Comparison of ENCODE assay signal across 8 cellular contexts in genomic region chr1:87330954-87331318, GRCh38. TPM values are rescaled to one million over a fixed set of nuclear protein-coding genes. Genes with fewer than 3 reads are reported as not detected.
A peak's percentile ranks its signal among the peaks of the same experiment; 100 is the strongest.
DNase-seq lines count a peak whose midpoint lies in the region; ATAC-seq and TF ChIP-seq lines count a peak whose summit lies in the region.

No MANE protein-coding gene starts in this region.

- H3K4me3 ChIP-seq in BE2C (ENCODE audit: low read depth, low read length) (peak overlapping the region; percentile 77), Karpas-422 (ENCODE audit: low read length) (peak overlapping the region; percentile 83), colonic mucosa (peak overlapping the region; percentile 61)
- H3K4me3 ChIP-seq in naive thymus-derived CD4-positive, alpha-beta T cell (ENCODE audit: low read length) = peak overlapping the region; percentile 58

- H2AFZ ChIP-seq in Karpas-422 (ENCODE audit: low read length) = no peak overlapping the region

- peaks cover 11 to 44% (median 24%) of the 10 kb centered on the region in 5 donors for H3K27me3 Mint-ChIP-seq in naive thymus-derived CD4-positive, alpha-beta T cell

- ATAC-seq in naive thymus-derived CD4-positive, alpha-beta T cell = no peak
- no peak for ATAC-seq in HG02798 (IDR thresholded peaks at IDR 0.05; ENCODE audit: poor library complexity, unreplicated experiment)
- no peak for ATAC-seq in GM21381 (IDR thresholded peaks at IDR 0.05; ENCODE audit: unreplicated experiment)

- no peak overlapping the region for H3K27ac ChIP-seq in Karpas-422 (ENCODE audit: low read length)
- H3K27ac ChIP-seq in colonic mucosa = peak overlapping the region; percentile 93
- H3K27ac ChIP-seq in naive thymus-derived CD4-positive, alpha-beta T cell (ENCODE audit: low read depth, low read length) = peak overlapping the region; percentile 25

- CTCF ChIA-PET in naive thymus-derived CD4-positive, alpha-beta T cell (lab: Charles Lee) = interaction anchor here (0.6 to 1.1 kb wide), 2 partner anchors 14 to 1336 kb away, joined by 3 read pairs; no protein-coding TSS in a partner anchor

- H3K36me3 ChIP-seq in BE2C (no peaks in the 10 kb centered on the region), Karpas-422 (ENCODE audit: insufficient read depth, low read length) (no peaks in the 10 kb centered on the region), colonic mucosa (no peaks in the 10 kb centered on the region)
- no peaks in the 10 kb centered on the region for H3K36me3 ChIP-seq in naive thymus-derived CD4-positive, alpha-beta T cell (ENCODE audit: control insufficient read depth in 2 of 3, insufficient read depth in 3 of 3, low read length in 3 of 3)

- intact Hi-C loops in colonic mucosa (cut with DNase I) = loop anchor here (10.0 kb wide), 2 partner anchors 264 to 354 kb away; no protein-coding TSS in a partner anchor
- intact Hi-C loops in naive thymus-derived CD4-positive, alpha-beta T cell (cut with micrococcal nuclease) = loop anchor here (1.0 to 10.0 kb wide), 7 partner anchors 199 to 1622 kb away; partner anchors contain the start of genes GTF2B (in 1 of the 2), PKN2 (in 1 of the 2), SH3GLB1 (in 1 of the 2) and ZNHIT6 (in 1 of the 2)

- H3K9ac ChIP-seq in Karpas-422 (ENCODE audit: low read length) = peak overlapping the region; percentile 84
- H3K9ac ChIP-seq in colonic mucosa (ENCODE audit: low read depth in 2 of 2, low read length in 2 of 2) = peak overlapping the region; percentile 61 to 86

- H3K27me3 ChIP-seq in BE2C (no peaks in the 10 kb centered on the region), Karpas-422 (ENCODE audit: low read length) (no peaks in the 10 kb centered on the region), colonic mucosa (no peaks in the 10 kb centered on the region)
- peaks cover 0 to 10% of the 10 kb centered on the region in 2 donors for H3K27me3 ChIP-seq in naive thymus-derived CD4-positive, alpha-beta T cell (ENCODE audit: control insufficient read depth in 2 of 2, insufficient read depth in 2 of 2, low read length in 2 of 2)

- H3K4me3 Mint-ChIP-seq in naive thymus-derived CD4-positive, alpha-beta T cell = peak overlapping the region; percentile 81 to 97 (median 94)

- H4K20me1 ChIP-seq in Karpas-422 (ENCODE audit: insufficient read depth, low read depth, low read length) = peaks cover 11% of the 10 kb centered on the region; the same call in 1 of the 2 replicates

- peaks cover 0 to 20% (median 0%) of the 10 kb centered on the region in 5 donors for H3K36me3 Mint-ChIP-seq in naive thymus-derived CD4-positive, alpha-beta T cell

- peak overlapping the region; percentile 46 to 96 (median 85) for H3K27ac Mint-ChIP-seq in naive thymus-derived CD4-positive, alpha-beta T cell

- H3K9me3 Mint-ChIP-seq in naive thymus-derived CD4-positive, alpha-beta T cell = no peaks in the 10 kb centered on the region

- H3K79me2 ChIP-seq in Karpas-422 (ENCODE audit: low read length) = no peaks in the 10 kb centered on the region

- no peak for TF ChIP-seq CTCF in BE2C (IDR thresholded peaks at IDR 0.05; ENCODE audit: low read depth, low read length)
- no peak for TF ChIP-seq CTCF in colonic mucosa (IDR thresholded peaks at IDR 0.05)

- no peaks in the 10 kb centered on the region for H3K9me2 ChIP-seq in Karpas-422 (replicated peaks; ENCODE audit: insufficient read depth, low read length)

- H3K4me2 ChIP-seq in Karpas-422 (ENCODE audit: low read depth, low read length, poor library complexity, severe bottlenecking) = peak overlapping the region; percentile 93

- H3K9me3 ChIP-seq in BE2C (no peaks in the 10 kb centered on the region), Karpas-422 (ENCODE audit: low read length) (no peaks in the 10 kb centered on the region), colonic mucosa (no peaks in the 10 kb centered on the region)
- H3K9me3 ChIP-seq in naive thymus-derived CD4-positive, alpha-beta T cell (ENCODE audit: control insufficient read depth in 2 of 3, low read length in 3 of 3) = no peaks in the 10 kb centered on the region

- DNase-seq in BE2C (no peak), Karpas-422 (no peak), colonic mucosa (no peak), ureter (ENCODE audit: low spot score) (no peak)
- DNase-seq in naive thymus-derived CD4-positive, alpha-beta T cell = peak in 1 of 9 donors; percentile 7
- no peak for DNase-seq in NK-92 treated with Interleukin-12 subunit alpha and Interleukin-12 subunit beta, amount 100 ng/mL, for 24 hours (lab: John Stamatoyannopoulos, UW)

- H3K4me1 Mint-ChIP-seq in naive thymus-derived CD4-positive, alpha-beta T cell = peaks cover 23 to 79% (median 62%) of the 10 kb centered on the region in 7 donors

- POLR2A ChIA-PET in naive thymus-derived CD4-positive, alpha-beta T cell (lab: Charles Lee) = interaction anchor here (1.0 kb wide), 2 partner anchors 19 to 935 kb away, joined by 4 read pairs; partner anchors contain the start of gene ODF2L

- peaks cover 4% of the 10 kb centered on the region; the same call in 1 of the 2 replicates for H3K4me1 ChIP-seq in BE2C
- H3K4me1 ChIP-seq in Karpas-422 (ENCODE audit: low read length) = peaks cover 69% of the 10 kb centered on the region
- H3K4me1 ChIP-seq in colonic mucosa = peaks cover 15% of the 10 kb centered on the region
- H3K4me1 ChIP-seq in naive thymus-derived CD4-positive, alpha-beta T cell (ENCODE audit: control insufficient read depth in 2 of 2, insufficient read depth in 2 of 2, low read length in 2 of 2) = peaks cover 35 to 36% of the 10 kb centered on the region in 2 donors

RNA-seq across cellular contexts. Expression of gene LMO4, which starts 2.3 kb away (rescaled TPM):
- polyA plus RNA-seq in BE2C (2012; ENCODE audit: insufficient read depth, insufficient read length, low read depth) = 42.9 TPM
- total RNA-seq in Karpas-422 (2014; rRNA removed; shearing (Covaris generic); ENCODE audit: low replicate concordance) = 26.4 and 45.8 TPM in 2 replicates
- total RNA-seq in colonic mucosa (10 to 100 TPM; 23.6 to 24.1 TPM), ureter (51.4 TPM)
- total RNA-seq in naive thymus-derived CD4-positive, alpha-beta T cell = 10 to 100 TPM in 2 of 5 experiments, 1 to 10 TPM in 3; 6.4 to 30.6 (median 9.4) TPM
- polyA plus RNA-seq in naive thymus-derived CD4-positive, alpha-beta T cell = 1 to 10 TPM; 6.4 to 8.2 TPM
